In genomic region chr4:122911588-122911987, GRCh38 we compare ENCODE assay signal across 18 cellular contexts. TPM values are rescaled to one million over a fixed set of nuclear protein-coding genes. Genes with fewer than 3 reads are reported as not detected.
A peak's percentile ranks its signal among the peaks of the same experiment; 100 is the strongest.
DNase-seq lines count a peak whose midpoint lies in the region; ATAC-seq, FAIRE-seq and TF ChIP-seq lines count a peak whose summit lies in the region.
"Had no signal": no experiment of that assay in that cellular context is flagged by ENCODE, and none has a peak within 500 bp of the region (broad histone marks: within the 10 kb centered on the region; RNA-seq: fewer than 3 reads in every experiment).

No MANE protein-coding gene starts in this region.

- H3K9ac ChIP-seq in liver (ENCODE audit: low read depth in 1 of 2, low read length in 2 of 2) = peak overlapping the region; percentile 10 to 54
- no peak overlapping the region for H3K9ac ChIP-seq in HepG2 (ENCODE audit: insufficient read depth, low read depth, low read length)
- H3K9ac ChIP-seq in MM.1S (ENCODE audit: low read length) = no peak overlapping the region
- no peak overlapping the region for H3K9ac ChIP-seq in subcutaneous abdominal adipose tissue (ENCODE audit: low read length in 5 of 5)

- H3K27ac Mint-ChIP-seq in natural killer cell = no peak overlapping the region
- H3K27ac Mint-ChIP-seq in activated naive CD8-positive, alpha-beta T cell treated with anti-CD3 and anti-CD28 coated beads, Interleukin-2, amount 50 U/mL, for 24 hours = no peak overlapping the region

- POLR2A ChIA-PET in HepG2 (lab: Yijun Ruan, JAX) = no interaction called here

- in situ Hi-C loops in HepG2 (cut with HindIII; ENCODE audit: extremely low pct_ligation_motif_present, low pct_unique_long_range_greater_than_20kb) = loop anchor here (10.0 kb wide), 1 partner anchor 307 kb away; no protein-coding TSS in a partner anchor

- H3K4me3 ChIP-seq in liver (ENCODE audit: low read depth in 1 of 3, low read length in 3 of 3) (peak overlapping the region in 1 of 3 donors; percentile 23), HepG2 (replicated peaks in 1 of 3; ENCODE audit: insufficient read depth in 1 of 3, low read depth in 2 of 3, low read length in 3 of 3) (no peak overlapping the region), MM.1S (ENCODE audit: low read length) (peak overlapping the region; percentile 6; the same call in 1 of the 2 replicates), subcutaneous abdominal adipose tissue (ENCODE audit: low read depth in 1 of 5, low read length in 5 of 5) (no peak overlapping the region)
- H3K4me3 ChIP-seq: HAP-1, K562 had no signal

- no TSS peak for BruUV-seq in HepG2 (replicated peaks; lab: Mats Ljungman, UMichigan)

- 30% methylated on average over 1 of the region's 1 CpG for WGBS in liver
- WGBS in HepG2 (ENCODE audit: low lambda C conversion rate) = 97% methylated on average over 1 of the region's 1 CpG

- no peak for TF ChIP-seq RAD21 in liver (IDR thresholded peaks at IDR 0.05)
- no peak for TF ChIP-seq RAD21 in HepG2 (CRISPR knock-in tag; IDR thresholded peaks at IDR 0.05)

- H3K4me3 Mint-ChIP-seq in natural killer cell = no peak overlapping the region
- no peak overlapping the region for H3K4me3 Mint-ChIP-seq in activated naive CD8-positive, alpha-beta T cell treated with anti-CD3 and anti-CD28 coated beads, Interleukin-2, amount 50 U/mL, for 24 hours
- H3K4me3 Mint-ChIP-seq: CD4-positive, alpha-beta memory T cell had no signal

- DNase-seq in HepG2 (ENCODE audit: low spot score) (no peak), MM.1S (peak; percentile 13), iris pigment epithelial cell (ENCODE audit: low read depth) (peak; percentile 39), natural killer cell (no peak), DMS 273 (lab: John Stamatoyannopoulos, UW; ENCODE audit: unreplicated experiment) (no peak)
- DNase-seq in activated naive CD8-positive, alpha-beta T cell treated with anti-CD3 and anti-CD28 coated beads, Interleukin-2, amount 50 U/mL, for 24 hours = no peak
- DNase-seq: BE2C; CD4-positive, alpha-beta memory T cell; COR-L47; DMS53; GF-D8 had no signal

- FAIRE-seq in HepG2 (lab: Jason Lieb, UNC) = no peak
- FAIRE-seq: H1, K562 had no signal

- H3K36me3 ChIP-seq in liver (ENCODE audit: control insufficient read depth in 4 of 4, insufficient read depth in 3 of 4, low read depth in 1 of 4, low read length in 3 of 4) (peaks cover 0 to 4% (median 2%) of the 10 kb centered on the region in 4 donors), HepG2 (replicated peaks in 1 of 2; ENCODE audit: control insufficient read depth in 1 of 2, insufficient read depth in 2 of 2, low read length in 2 of 2) (no peaks in the 10 kb centered on the region; a peak in 2 of 5 replicates), MM.1S (replicated peaks; ENCODE audit: insufficient read depth, low read length) (no peaks in the 10 kb centered on the region), subcutaneous abdominal adipose tissue (ENCODE audit: control insufficient read depth in 5 of 5, insufficient read depth in 5 of 5, low read length in 5 of 5) (peaks cover 0 to 7% (median 3%) of the 10 kb centered on the region in 5 donors)
- H3K36me3 ChIP-seq: BE2C had no signal

- no peaks in the 10 kb centered on the region for H3K4me1 Mint-ChIP-seq in natural killer cell
- no peaks in the 10 kb centered on the region for H3K4me1 Mint-ChIP-seq in activated naive CD8-positive, alpha-beta T cell treated with anti-CD3 and anti-CD28 coated beads, Interleukin-2, amount 50 U/mL, for 24 hours

- H3K4me2 ChIP-seq in HepG2 (ENCODE audit: low read depth, low read length) (no peak overlapping the region), MM.1S (ENCODE audit: low read depth, low read length) (peak overlapping the region; percentile 45)

- H3K79me2 ChIP-seq in HepG2 (ENCODE audit: insufficient read depth, low read length) = no peaks in the 10 kb centered on the region
- no peaks in the 10 kb centered on the region for H3K79me2 ChIP-seq in MM.1S (ENCODE audit: low read length)

- H3K27me3 ChIP-seq in liver (ENCODE audit: control insufficient read depth in 4 of 4, insufficient read depth in 4 of 4, low read length in 3 of 4) (no peaks in the 10 kb centered on the region), HepG2 (ENCODE audit: control insufficient read depth in 1 of 2, insufficient read depth in 2 of 2, low read length in 2 of 2) (no peaks in the 10 kb centered on the region), MM.1S (replicated peaks; ENCODE audit: insufficient read depth, low read length) (no peaks in the 10 kb centered on the region), subcutaneous abdominal adipose tissue (ENCODE audit: control insufficient read depth in 5 of 5, insufficient read depth in 4 of 5, low read length in 5 of 5) (no peaks in the 10 kb centered on the region)
- H3K27me3 ChIP-seq: BE2C had no signal

- intact Hi-C loops in HepG2 (cut with micrococcal nuclease; ENCODE audit: unreplicated experiment) (loop anchor here (5.0 kb wide), 1 partner anchor 84 kb away; the partner anchor contains the start of gene FGF2), natural killer cell (cut with micrococcal nuclease) (no loop called here)

- H3K9me2 ChIP-seq in MM.1S (replicated peaks; ENCODE audit: insufficient read depth, low read length) = no peaks in the 10 kb centered on the region

- no peaks in the 10 kb centered on the region for H3K27me3 Mint-ChIP-seq in natural killer cell (ENCODE audit: low read depth in 2 of 2)
- no peaks in the 10 kb centered on the region for H3K27me3 Mint-ChIP-seq in activated naive CD8-positive, alpha-beta T cell treated with anti-CD3 and anti-CD28 coated beads, Interleukin-2, amount 50 U/mL, for 24 hours
- H3K27me3 Mint-ChIP-seq: CD4-positive, alpha-beta memory T cell had no signal

- no peaks in the 10 kb centered on the region for H3F3A ChIP-seq in MM.1S (ENCODE audit: insufficient read depth, low read length)

- no peaks in the 10 kb centered on the region for H3K9me3 Mint-ChIP-seq in natural killer cell
- H3K9me3 Mint-ChIP-seq in activated naive CD8-positive, alpha-beta T cell treated with anti-CD3 and anti-CD28 coated beads, Interleukin-2, amount 50 U/mL, for 24 hours = no peaks in the 10 kb centered on the region
- H3K9me3 Mint-ChIP-seq: CD4-positive, alpha-beta memory T cell had no signal

- no peaks in the 10 kb centered on the region for H3K9me3 ChIP-seq in liver (ENCODE audit: control insufficient read depth in 4 of 4, low read length in 3 of 4)
- no peaks in the 10 kb centered on the region for H3K9me3 ChIP-seq in HepG2 (ENCODE audit: low read length)
- no peaks in the 10 kb centered on the region for H3K9me3 ChIP-seq in MM.1S (replicated peaks; ENCODE audit: insufficient read depth, low read length)
- no peaks in the 10 kb centered on the region for H3K9me3 ChIP-seq in subcutaneous abdominal adipose tissue (ENCODE audit: control insufficient read depth in 5 of 5, low read length in 5 of 5)
- H3K9me3 ChIP-seq: BE2C, HAP-1 had no signal

- H4K20me1 ChIP-seq in HepG2 (ENCODE audit: insufficient read depth, low read length) = no peaks in the 10 kb centered on the region
- H4K20me1 ChIP-seq in MM.1S (ENCODE audit: insufficient read depth, low read length) = no peaks in the 10 kb centered on the region

- H2AFZ ChIP-seq in HepG2 (ENCODE audit: low read length) (no peak overlapping the region), MM.1S (ENCODE audit: low read length) (no peak overlapping the region)

- no peak for ATAC-seq in HepG2
- ATAC-seq in natural killer cell = no peak
- no peak for ATAC-seq in activated naive CD8-positive, alpha-beta T cell treated with anti-CD3 and anti-CD28 coated beads, Interleukin-2, amount 50 U/mL, for 24 hours
- ATAC-seq: K562 had no signal

- H3K36me3 Mint-ChIP-seq in natural killer cell = peaks cover 6% of the 10 kb centered on the region
- H3K36me3 Mint-ChIP-seq in activated naive CD8-positive, alpha-beta T cell treated with anti-CD3 and anti-CD28 coated beads, Interleukin-2, amount 50 U/mL, for 24 hours (ENCODE audit: low read depth) = no peaks in the 10 kb centered on the region
- H3K36me3 Mint-ChIP-seq: CD4-positive, alpha-beta memory T cell had no signal

- TF ChIP-seq CTCF in liver (IDR thresholded peaks at IDR 0.05; ENCODE audit: low read depth, low read length, missing input control) (no peak), HepG2 (CRISPR knock-in tag; IDR thresholded peaks at IDR 0.05) (no peak), MM.1S (IDR thresholded peaks at IDR 0.05; ENCODE audit: low read length) (no peak), natural killer cell (IDR thresholded peaks at IDR 0.05) (no peak)

- TF ChIP-seq EP300 in HepG2 (IDR thresholded peaks at IDR 0.05; ENCODE audit: low read depth in 2 of 2, low read length in 2 of 2) = no peak
- TF ChIP-seq EP300 in HepG2 (CRISPR knock-in tag; IDR thresholded peaks at IDR 0.05; ENCODE audit: borderline replicate concordance) = no peak

- H3K27ac ChIP-seq in liver (ENCODE audit: low read depth in 1 of 2, low read length in 2 of 2) (peak overlapping the region in 1 of 2 donors; percentile 21), HepG2 (ENCODE audit: extremely low read length, insufficient read depth, low read length) (no peak overlapping the region), MM.1S (ENCODE audit: low read length) (no peak overlapping the region), subcutaneous abdominal adipose tissue (ENCODE audit: low read depth, low read length) (peak overlapping the region; percentile 14)
- H3K27ac ChIP-seq: C4-2B, HL-60 had no signal

- TF ChIP-seq POLR2A in HepG2 (IDR thresholded peaks at IDR 0.05; ENCODE audit: insufficient read depth in 1 of 2, low read depth in 2 of 2, low read length in 2 of 2) = no peak

- H3K4me1 ChIP-seq in liver (ENCODE audit: control insufficient read depth in 4 of 4, insufficient read depth in 4 of 4, low read length in 3 of 4) = peaks cover 0 to 30% (median 15%) of the 10 kb centered on the region in 4 donors
- H3K4me1 ChIP-seq in HepG2 (ENCODE audit: insufficient read depth, low read length) = peaks cover 19% of the 10 kb centered on the region
- no peaks in the 10 kb centered on the region for H3K4me1 ChIP-seq in MM.1S (ENCODE audit: low read length)
- peaks cover 0 to 16% (median 0%) of the 10 kb centered on the region in 5 donors for H3K4me1 ChIP-seq in subcutaneous abdominal adipose tissue (ENCODE audit: control insufficient read depth in 5 of 5, insufficient read depth in 5 of 5, low read length in 5 of 5)
- H3K4me1 ChIP-seq: BE2C had no signal

- CTCF ChIA-PET in HepG2 (lab: Yijun Ruan, JAX; ENCODE audit: low intra/inter-chr PET ratio, low total read pairs) = no interaction called here

RNA-seq across cellular contexts. Expression of gene NUDT6, which starts 10.8 kb away (rescaled TPM):
- total RNA-seq in liver (10 to 100 TPM in 1 of 2 donors, 1 to 10 TPM in 1; 8.8 to 10.9 TPM), HepG2 (2016; rRNA removed; fragmentation: Illumina TruSeq; extraction: Trizol) (8.3 and 10.6 TPM in 2 replicates), natural killer cell (1 to 10 TPM; 3.0 to 4.1 (median 3.0) TPM)
- polyA plus RNA-seq in liver (10 to 100 TPM; 11.1 to 13.8 TPM), HepG2 (2011; rRNA removed) (4.5 and 4.8 TPM in 2 replicates)
- 2.7 and 3.7 TPM in 2 replicates for total RNA-seq in HepG2 (2016; cell fraction: cytosol; rRNA removed; fragmentation: Illumina TruSeq; extraction: Trizol; ENCODE audit: low read depth)
- 9.4 and 10.9 TPM in 2 replicates for total RNA-seq in HepG2 (2016; cell fraction: insoluble cytoplasmic fraction; rRNA removed; fragmentation: Illumina TruSeq; extraction: Trizol)
- 3.9 and 5.7 TPM in 2 replicates for total RNA-seq in HepG2 (2016; cell fraction: membrane; rRNA removed; fragmentation: Illumina TruSeq; extraction: Trizol)
- total RNA-seq in HepG2 (2016; cell fraction: nucleus; rRNA removed; fragmentation: Illumina TruSeq; extraction: Trizol) = 6.4 and 8.3 TPM in 2 replicates
- polyA plus RNA-seq in HepG2 (2011; cell fraction: cytosol; rRNA removed) = 3.8 and 3.9 TPM in 2 replicates
- 2.5 and 3.9 TPM in 2 replicates for polyA plus RNA-seq in HepG2 (2011; cell fraction: nucleus; rRNA removed)
- polyA plus RNA-seq in HepG2 (2012) = 4.0 and 5.9 TPM in 2 replicates
- polyA plus RNA-seq in HepG2 (2016; cell fraction: cytosol; fragmentation: Illumina TruSeq; extraction: Trizol; ENCODE audit: low read depth) = 1.6 and 2.1 TPM in 2 replicates
- 13.8 and 15.6 TPM in 2 replicates for polyA plus RNA-seq in HepG2 (2016; cell fraction: insoluble cytoplasmic fraction; fragmentation: Illumina TruSeq; extraction: Trizol; ENCODE audit: low read depth)
- 2.3 and 3.2 TPM in 2 replicates for polyA plus RNA-seq in HepG2 (2016; cell fraction: membrane; fragmentation: Illumina TruSeq; extraction: Trizol; ENCODE audit: low read depth)
- 9.6 and 10.3 TPM in 2 replicates for polyA plus RNA-seq in HepG2 (2016; cell fraction: nucleus; fragmentation: Illumina TruSeq; extraction: Trizol; ENCODE audit: insufficient read depth, low read depth)
- polyA minus RNA-seq in HepG2 (2011; rRNA and poly(A)+ RNA removed; ENCODE audit: low replicate concordance) = 3.1 and 3.8 TPM in 2 replicates
- 1.4 and 1.6 TPM in 2 replicates for polyA minus RNA-seq in HepG2 (2011; cell fraction: cytosol; rRNA and poly(A)+ RNA removed)
- polyA minus RNA-seq in HepG2 (2011; cell fraction: nucleus; rRNA and poly(A)+ RNA removed) = 9.7 TPM in 2 replicates

Comparison
In these comparisons a context has a peak if more than half of its experiments do, and no peak if none do; other contexts are left out.
1. H3K9ac ChIP-seq: peak in liver (2 of 2); none in HepG2 (single experiment), MM.1S (single experiment) and subcutaneous abdominal adipose tissue (0 of 5).
2. DNase-seq: peak in MM.1S (single experiment) and iris pigment epithelial cell (single experiment); none in HepG2 (single experiment), natural killer cell (single experiment), activated naive CD8-positive, alpha-beta T cell treated with anti-CD3 and anti-CD28 coated beads, Interleukin-2, amount 50 U/mL, for 24 hours (single experiment) and DMS 273 (single experiment).